In the genomic region with DNA sequence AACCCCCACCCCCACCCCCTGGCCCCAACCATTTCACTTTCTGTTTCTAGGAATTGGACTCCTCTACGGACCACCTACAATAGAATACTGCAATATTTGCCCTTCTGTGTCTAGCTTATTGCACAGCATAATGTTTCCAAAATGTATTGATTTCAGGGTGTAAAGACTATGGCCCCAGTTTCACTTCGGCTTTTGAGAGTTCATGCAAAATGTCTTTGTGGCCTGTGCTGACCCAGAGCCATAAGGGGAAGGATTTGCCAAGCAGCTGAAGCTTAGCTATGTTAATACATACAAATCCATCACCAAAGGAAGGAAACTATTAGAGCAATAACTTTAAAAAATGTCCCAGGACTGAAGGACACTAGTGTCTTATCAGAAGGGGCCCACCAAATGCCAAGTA, we compare ENCODE assay signal across 18 cellular contexts. TPM values are rescaled to one million over a fixed set of nuclear protein-coding genes. Genes with fewer than 3 reads are reported as not detected.
DNase-seq lines count a peak whose midpoint lies in the region; ATAC-seq and TF ChIP-seq lines count a peak whose summit lies in the region.
"Had no signal": no experiment of that assay in that cellular context is flagged by ENCODE, and none has a peak within 500 bp of the region (broad histone marks: within the 10 kb centered on the region; RNA-seq: fewer than 3 reads in every experiment).

No MANE protein-coding gene starts in this region.

- 86 to 87% methylated on average over 2 of the region's 2 CpGs for WGBS in upper lobe of left lung, 2 donors

- no peak overlapping the region for H3K27ac ChIP-seq in naive thymus-derived CD4-positive, alpha-beta T cell (ENCODE audit: low read depth, low read length)
- H3K27ac ChIP-seq in upper lobe of left lung, result no peak overlapping the region
- H3K27ac ChIP-seq: gastrocnemius medialis, GM23248, parathyroid adenoma, PC-9 had no signal

- no peak for DNase-seq in naive thymus-derived CD4-positive, alpha-beta T cell
- DNase-seq in OCI-M2 (lab: John Stamatoyannopoulos, UW; ENCODE audit: unreplicated experiment), result no peak
- DNase-seq in activated CD8-positive, alpha-beta T cell treated with anti-CD3 and anti-CD28 coated beads, Interleukin-2, amount 10 ng/mL, durations not matched to agents 7 days and 5 days, result no peak
- no peak for DNase-seq in upper lobe of left lung
- DNase-seq: activated CD4-positive, CD25-positive, alpha-beta regulatory T cell treated with anti-CD3 and anti-CD28 coated beads, Interleukin-2, amount 50 U/mL, for 72 hours; activated T-cell treated with anti-CD3 and anti-CD28 coated beads, Interleukin-2, amount 50 U/mL, for 72 hours; CD4-positive, CD25-positive, alpha-beta regulatory T cell; gastrocnemius medialis; GM23248; IMR-90; NCI-H345; PC-9; T-cell had no signal

- no peak overlapping the region for H3K27ac Mint-ChIP-seq in naive thymus-derived CD4-positive, alpha-beta T cell
- H3K27ac Mint-ChIP-seq in activated CD8-positive, alpha-beta T cell treated with anti-CD3 and anti-CD28 coated beads, Interleukin-2, amount 10 ng/mL, durations not matched to agents 7 days and 5 days, result no peak overlapping the region
- H3K27ac Mint-ChIP-seq: activated T-cell treated with anti-CD3 and anti-CD28 coated beads, Interleukin-2, amount 50 U/mL, for 72 hours; CD4-positive, CD25-positive, alpha-beta regulatory T cell; T-cell had no signal

- no peak for TF ChIP-seq CTCF in upper lobe of left lung (IDR thresholded peaks at IDR 0.05)

- TF ChIP-seq EP300 in upper lobe of left lung (IDR thresholded peaks at IDR 0.05), result no peak

- H3K36me3 ChIP-seq in naive thymus-derived CD4-positive, alpha-beta T cell (ENCODE audit: control insufficient read depth in 2 of 3, insufficient read depth in 3 of 3, low read length in 3 of 3), result no peaks in the 10 kb centered on the region
- no peaks in the 10 kb centered on the region for H3K36me3 ChIP-seq in upper lobe of left lung
- H3K36me3 ChIP-seq: gastrocnemius medialis had no signal

- no peaks in the 10 kb centered on the region for H3K4me1 ChIP-seq in naive thymus-derived CD4-positive, alpha-beta T cell (ENCODE audit: control insufficient read depth in 2 of 2, insufficient read depth in 2 of 2, low read length in 2 of 2)
- no peaks in the 10 kb centered on the region for H3K4me1 ChIP-seq in upper lobe of left lung
- H3K4me1 ChIP-seq: gastrocnemius medialis, parathyroid adenoma had no signal

- peak; percentile 94 for ATAC-seq in GM19351 (IDR thresholded peaks at IDR 0.05; ENCODE audit: unreplicated experiment)
- peak; percentile 50 for ATAC-seq in HG02588 (IDR thresholded peaks at IDR 0.05; ENCODE audit: unreplicated experiment)
- ATAC-seq in HG03565 (IDR thresholded peaks at IDR 0.05; ENCODE audit: unreplicated experiment), result peak; percentile 80
- no peak for ATAC-seq in naive thymus-derived CD4-positive, alpha-beta T cell
- no peak for ATAC-seq in activated CD8-positive, alpha-beta T cell treated with anti-CD3 and anti-CD28 coated beads, Interleukin-2, amount 10 ng/mL, durations not matched to agents 7 days and 5 days
- no peak for ATAC-seq in upper lobe of left lung (ENCODE audit: low FRiP score in 2 of 2)
- ATAC-seq: activated T-cell treated with anti-CD3 and anti-CD28 coated beads, Interleukin-2, amount 50 U/mL, for 72 hours; gastrocnemius medialis; T-cell had no signal

- peaks cover 0 to 3% (median 0%) of the 10 kb centered on the region in 7 donors for H3K4me1 Mint-ChIP-seq in naive thymus-derived CD4-positive, alpha-beta T cell
- no peaks in the 10 kb centered on the region for H3K4me1 Mint-ChIP-seq in activated CD8-positive, alpha-beta T cell treated with anti-CD3 and anti-CD28 coated beads, Interleukin-2, amount 10 ng/mL, durations not matched to agents 7 days and 5 days (ENCODE audit: low read depth)
- H3K4me1 Mint-ChIP-seq: T-cell had no signal

- no peaks in the 10 kb centered on the region for H3K36me3 Mint-ChIP-seq in naive thymus-derived CD4-positive, alpha-beta T cell
- H3K36me3 Mint-ChIP-seq in activated CD8-positive, alpha-beta T cell treated with anti-CD3 and anti-CD28 coated beads, Interleukin-2, amount 10 ng/mL, durations not matched to agents 7 days and 5 days (ENCODE audit: low read depth), result no peaks in the 10 kb centered on the region
- H3K36me3 Mint-ChIP-seq: CD4-positive, CD25-positive, alpha-beta regulatory T cell; T-cell had no signal

- H3K4me3 ChIP-seq in naive thymus-derived CD4-positive, alpha-beta T cell (ENCODE audit: low read length), result no peak overlapping the region
- H3K4me3 ChIP-seq in upper lobe of left lung, result no peak overlapping the region
- H3K4me3 ChIP-seq: gastrocnemius medialis, GM23248, PC-9, smooth muscle cell had no signal

- intact Hi-C loops in naive thymus-derived CD4-positive, alpha-beta T cell (cut with micrococcal nuclease), result no loop called here

- no peak for TF ChIP-seq POLR2A in upper lobe of left lung (IDR thresholded peaks at IDR 0.05)

- CTCF ChIA-PET in naive thymus-derived CD4-positive, alpha-beta T cell (lab: Charles Lee), result no interaction called here
- CTCF ChIA-PET in activated CD8-positive, alpha-beta T cell treated with anti-CD3 and anti-CD28 coated beads, Interleukin-2, amount 10 ng/mL, durations not matched to agents 7 days and 5 days (lab: Charles Lee), result no interaction called here

- POLR2A ChIA-PET in naive thymus-derived CD4-positive, alpha-beta T cell (lab: Charles Lee), result no interaction called here
- POLR2A ChIA-PET in activated CD8-positive, alpha-beta T cell treated with anti-CD3 and anti-CD28 coated beads, Interleukin-2, amount 10 ng/mL, durations not matched to agents 7 days and 5 days (lab: Charles Lee), result no interaction called here

- no peaks in the 10 kb centered on the region for H3K9me3 ChIP-seq in naive thymus-derived CD4-positive, alpha-beta T cell (ENCODE audit: control insufficient read depth in 2 of 3, low read length in 3 of 3)
- no peaks in the 10 kb centered on the region for H3K9me3 ChIP-seq in upper lobe of left lung
- H3K9me3 ChIP-seq: gastrocnemius medialis had no signal

- H3K27me3 Mint-ChIP-seq in naive thymus-derived CD4-positive, alpha-beta T cell, result peaks cover 0 to 12% (median 4%) of the 10 kb centered on the region in 5 donors
- H3K27me3 Mint-ChIP-seq in activated CD8-positive, alpha-beta T cell treated with anti-CD3 and anti-CD28 coated beads, Interleukin-2, amount 10 ng/mL, durations not matched to agents 7 days and 5 days (ENCODE audit: low read depth), result peaks cover 9% of the 10 kb centered on the region

- H3K9me3 Mint-ChIP-seq in naive thymus-derived CD4-positive, alpha-beta T cell, result no peaks in the 10 kb centered on the region
- H3K9me3 Mint-ChIP-seq in activated CD8-positive, alpha-beta T cell treated with anti-CD3 and anti-CD28 coated beads, Interleukin-2, amount 10 ng/mL, durations not matched to agents 7 days and 5 days (ENCODE audit: insufficient read depth), result no peaks in the 10 kb centered on the region
- H3K9me3 Mint-ChIP-seq: activated T-cell treated with anti-CD3 and anti-CD28 coated beads, Interleukin-2, amount 50 U/mL, for 72 hours had no signal

- H3K4me3 Mint-ChIP-seq in naive thymus-derived CD4-positive, alpha-beta T cell, result no peak overlapping the region
- no peak overlapping the region for H3K4me3 Mint-ChIP-seq in activated CD8-positive, alpha-beta T cell treated with anti-CD3 and anti-CD28 coated beads, Interleukin-2, amount 10 ng/mL, durations not matched to agents 7 days and 5 days
- H3K4me3 Mint-ChIP-seq: activated T-cell treated with anti-CD3 and anti-CD28 coated beads, Interleukin-2, amount 50 U/mL, for 72 hours; CD4-positive, CD25-positive, alpha-beta regulatory T cell; T-cell had no signal

- H3K27me3 ChIP-seq in naive thymus-derived CD4-positive, alpha-beta T cell (ENCODE audit: control insufficient read depth in 2 of 2, insufficient read depth in 2 of 2, low read length in 2 of 2), result no peaks in the 10 kb centered on the region
- H3K27me3 ChIP-seq in upper lobe of left lung, result no peaks in the 10 kb centered on the region

RNA-seq across cellular contexts. Expression of a gene that starts 11.2 kb away (rescaled TPM):
- total RNA-seq in naive thymus-derived CD4-positive, alpha-beta T cell, result 10 to 100 TPM; 36.1 to 90.5 (median 90.0) TPM
- polyA plus RNA-seq in naive thymus-derived CD4-positive, alpha-beta T cell, result 10 to 100 TPM; 21.3 to 26.1 TPM
- 10 to 100 TPM; 24.8 to 27.3 TPM for total RNA-seq in activated CD8-positive, alpha-beta T cell treated with anti-CD3 and anti-CD28 coated beads, Interleukin-2, amount 10 ng/mL, durations not matched to agents 7 days and 5 days
- 100 to 1,000 TPM in 1 of 6 donors, 10 to 100 TPM in 5; 29.8 to 124 (median 49.2) TPM for total RNA-seq in upper lobe of left lung

Comparison
In these comparisons a context has a peak if more than half of its experiments do, and no peak if none do; other contexts are left out.
1. ATAC-seq: peak in GM19351 (single experiment), HG02588 (single experiment) and HG03565 (single experiment); none in naive thymus-derived CD4-positive, alpha-beta T cell (single experiment), activated CD8-positive, alpha-beta T cell treated with anti-CD3 and anti-CD28 coated beads, Interleukin-2, amount 10 ng/mL, durations not matched to agents 7 days and 5 days (single experiment) and upper lobe of left lung (0 of 2).